In genomic region chrX:23501974-23502373, GRCh38 we compare ENCODE assay signal across 20 cellular contexts.
"Had no signal": no experiment of that assay in that cellular context is flagged by ENCODE, and none has a peak within 500 bp of the region (broad histone marks: within the 10 kb centered on the region; RNA-seq: fewer than 3 reads in every experiment).

No MANE protein-coding gene starts in this region.

- H3K4me3 ChIP-seq: K562, SJSA1 had no signal

- H3K9me3 ChIP-seq: SJSA1 had no signal

- DNase-seq: activated CD4-positive, alpha-beta T cell treated with anti-CD3 and anti-CD28 coated beads for 4 hours; activated CD8-positive, alpha-beta memory T cell treated with anti-CD3 and anti-CD28 coated beads, Interleukin-2, amount 50 U/mL, for 4 hours; activated CD8-positive, alpha-beta T cell treated with anti-CD3 and anti-CD28 coated beads for 36 hours; activated effector memory CD4-positive, alpha-beta T cell treated with Interleukin-2 at 50 U/mL for 16 hours; activated naive CD4-positive, alpha-beta T cell; aorta; MM.1S; NCI-H1105 treated with DMSO at 0.1 percent for 48 hours; NCI-H1436 treated with DMSO at 0.1 percent for 48 hours; NCI-H187; NCI-H2081; NCI-H510A treated with DMSO at 0.1 percent for 48 hours; NCI-H69; NK-92 treated with Interleukin-12 subunit alpha and Interleukin-12 subunit beta, amount 100 ng/mL, for 24 hours; SHP77 had no signal

- ATAC-seq: activated CD4-positive, CD25-positive, alpha-beta regulatory T cell treated with anti-CD3 and anti-CD28 coated beads, Interleukin-2, amount 50 U/mL, for 24 hours; activated CD8-positive, alpha-beta T cell treated with anti-CD3 and anti-CD28 coated beads for 36 hours; K562; SK-N-SH treated with all-trans-retinoic acid at 6 μM for 48 hours had no signal

- H3K36me3 ChIP-seq: SJSA1 had no signal

- H3K4me1 ChIP-seq: SJSA1 had no signal

- H3K27ac ChIP-seq: SJSA1 had no signal

- H3K27me3 ChIP-seq: SJSA1 had no signal

- FAIRE-seq: K562, RCC 7860 had no signal
